In the genomic region with DNA sequence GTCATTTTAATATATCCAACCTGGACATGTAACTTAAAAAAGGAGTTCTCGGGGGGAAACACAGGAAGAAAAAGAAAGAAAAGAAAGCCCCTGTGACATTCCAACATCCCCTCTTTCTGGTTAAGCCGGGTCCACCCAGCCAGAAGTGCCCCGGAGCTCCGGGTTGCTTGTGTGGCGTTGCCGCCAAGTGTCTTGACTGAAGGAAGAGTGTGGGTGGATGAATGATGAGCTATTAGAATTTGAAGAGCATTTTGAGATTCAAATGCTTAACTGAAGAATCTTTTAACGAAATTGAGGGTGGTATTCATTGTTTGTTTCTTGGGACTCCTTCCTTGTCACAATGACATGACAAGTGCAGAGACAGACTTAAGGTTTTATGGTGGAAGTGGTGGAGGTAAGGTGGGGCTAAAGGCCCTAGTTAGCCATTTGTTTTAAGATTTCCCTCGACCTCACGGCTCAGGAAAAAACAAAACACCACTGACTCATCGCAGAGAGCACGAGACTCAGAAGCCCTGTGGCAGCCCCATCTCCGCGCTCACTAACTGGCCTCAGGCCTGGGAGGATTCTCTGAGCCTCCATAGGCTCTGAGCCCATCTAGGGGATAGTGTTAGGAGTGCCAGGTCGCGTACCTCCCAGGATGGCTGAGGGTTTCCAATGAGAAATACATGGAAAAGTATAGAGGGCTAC, we compare ENCODE assay signal across 9 cellular contexts. TPM values are rescaled to one million over a fixed set of nuclear protein-coding genes. Genes with fewer than 3 reads are reported as not detected.
A peak's percentile ranks its signal among the peaks of the same experiment; 100 is the strongest.
DNase-seq lines count a peak whose midpoint lies in the region; ATAC-seq and TF ChIP-seq lines count a peak whose summit lies in the region.
"Had no signal": no experiment of that assay in that cellular context is flagged by ENCODE, and none has a peak within 500 bp of the region (broad histone marks: within the 10 kb centered on the region; RNA-seq: fewer than 3 reads in every experiment).

No MANE protein-coding gene starts in this region.

- peaks cover 31% of the 10 kb centered on the region for H3K4me1 ChIP-seq in GM23338 (ENCODE audit: insufficient read depth)
- H3K4me1 ChIP-seq in sigmoid colon, result peaks cover 0 to 36% (median 25%) of the 10 kb centered on the region in 4 donors

- in situ Hi-C loops in KBM-7 (cut with MboI; ENCODE audit: low pct_unique_long_range_greater_than_20kb, low sequenced_read_pairs), result no loop called here

- peaks cover 24% of the 10 kb centered on the region for H3K79me2 ChIP-seq in GM23338 (replicated peaks; ENCODE audit: insufficient read depth)

- H3K27ac ChIP-seq in GM23338 (ENCODE audit: low read depth) (no peak overlapping the region), sigmoid colon (peak overlapping the region; percentile 91 to 97 (median 96))
- H3K27ac ChIP-seq: VCaP had no signal

- no peaks in the 10 kb centered on the region for H3K9me3 ChIP-seq in sigmoid colon

- intact Hi-C loops in activated B cell treated with CpG ODN at 0.5 μM for 24 hours (cut with micrococcal nuclease) (no loop called here), sigmoid colon (cut with DNase I) (loop anchor here (2.0 to 10.0 kb wide), 6 partner anchors 24 to 593 kb away; partner anchors contain the start of gene INHBA)

- no peaks in the 10 kb centered on the region for H4K20me1 ChIP-seq in GM23338 (replicated peaks; ENCODE audit: insufficient read depth)

- no peaks in the 10 kb centered on the region; the same call in 2 of the 3 replicates for H3K36me3 Mint-ChIP-seq in GM23338 (ENCODE audit: low read depth)
- H3K36me3 Mint-ChIP-seq in activated B cell treated with CpG ODN at 0.5 μM for 24 hours (ENCODE audit: low read depth), result no peaks in the 10 kb centered on the region

- no peak for TF ChIP-seq POLR2A in sigmoid colon (IDR thresholded peaks at IDR 0.05)

- no peaks in the 10 kb centered on the region for H3K36me3 ChIP-seq in GM23338 (ENCODE audit: insufficient read depth)
- no peaks in the 10 kb centered on the region for H3K36me3 ChIP-seq in sigmoid colon

- POLR2A ChIA-PET in activated B cell treated with CpG ODN at 0.5 μM for 24 hours (lab: Charles Lee), result no interaction called here

- H3K4me1 Mint-ChIP-seq in GM23338, result peaks cover 45% of the 10 kb centered on the region
- peaks cover 20% of the 10 kb centered on the region for H3K4me1 Mint-ChIP-seq in activated B cell treated with CpG ODN at 0.5 μM for 24 hours

- ATAC-seq in GM23338 (peak; percentile 41), activated B cell treated with CpG ODN at 0.5 μM for 24 hours (ENCODE audit: low read depth) (no peak), GM18868 (IDR thresholded peaks at IDR 0.05; ENCODE audit: unreplicated experiment) (no peak)

- H3K27me3 ChIP-seq in GM23338 (ENCODE audit: insufficient read depth), result peaks cover 45% of the 10 kb centered on the region
- no peaks in the 10 kb centered on the region for H3K27me3 ChIP-seq in sigmoid colon

- H3K4me3 ChIP-seq in GM23338 (peak overlapping the region; percentile 82), sigmoid colon (peak overlapping the region in 3 of 4 donors; percentile 67 to 88 (median 86))

- H3K27ac Mint-ChIP-seq in GM23338 (peak overlapping the region; percentile 91; the same call in 1 of the 2 replicates), activated B cell treated with CpG ODN at 0.5 μM for 24 hours (no peak overlapping the region)

- H2AFZ ChIP-seq in GM23338, result peak overlapping the region; percentile 86

- TF ChIP-seq EP300 in sigmoid colon (IDR thresholded peaks at IDR 0.05), result no peak

- no peaks in the 10 kb centered on the region for H3K9me2 ChIP-seq in GM23338 (ENCODE audit: insufficient read depth)

- peak; percentile 51 for DNase-seq in GM23338 (ENCODE audit: low spot score)
- DNase-seq in activated B cell treated with CpG ODN at 0.5 μM for 24 hours, result no peak
- peak; percentile 40 for DNase-seq in glomerular visceral epithelial cell (ENCODE audit: extremely low spot score)
- DNase-seq in sigmoid colon, result peak; percentile 85
- DNase-seq in NAMALWA (ENCODE audit: low spot score), result no peak
- DNase-seq in KBM-7, result no peak
- no peak for DNase-seq in NCI-H1694 (lab: John Stamatoyannopoulos, UW)

- H3K4me3 Mint-ChIP-seq in GM23338 (peak overlapping the region; percentile 95), activated B cell treated with CpG ODN at 0.5 μM for 24 hours (peak overlapping the region; percentile 78)

- peaks cover 28% of the 10 kb centered on the region for H3K27me3 Mint-ChIP-seq in GM23338 (ENCODE audit: insufficient read depth, low read depth, poor library complexity)
- peaks cover 48% of the 10 kb centered on the region for H3K27me3 Mint-ChIP-seq in activated B cell treated with CpG ODN at 0.5 μM for 24 hours

- H3K4me2 ChIP-seq in GM23338, result peak overlapping the region; percentile 98

- H3K9me3 Mint-ChIP-seq in GM23338 (no peaks in the 10 kb centered on the region; the same call in 2 of the 3 replicates), activated B cell treated with CpG ODN at 0.5 μM for 24 hours (no peaks in the 10 kb centered on the region)

- no peaks in the 10 kb centered on the region; the same call in 1 of the 2 replicates for H3F3A ChIP-seq in GM23338 (replicated peaks; ENCODE audit: low read depth)

- WGBS in sigmoid colon, 2 donors, result 48 to 55% methylated on average over 15 of the region's 15 CpGs

- TF ChIP-seq CTCF in GM23338 (conservative IDR thresholded peaks at IDR 0.05; ENCODE audit: low read depth in 2 of 2) (0 out of 4 replicates have a peak, but pooled peaks of 1 of the 2 experiments have one; percentile 5), activated B cell treated with CpG ODN at 0.5 μM for 24 hours (IDR thresholded peaks at IDR 0.05) (no peak), sigmoid colon (IDR thresholded peaks at IDR 0.05) (no peak)

- CTCF ChIA-PET in activated B cell treated with CpG ODN at 0.5 μM for 24 hours (lab: Charles Lee), result no interaction called here

TF ChIP-seq in GM23338, 12 proteins besides CTCF, POLR2A, EP300 and RAD21 (continues in another document):
- TF ChIP-seq ZNF331 (CRISPR knock-in tag; IDR thresholded peaks at IDR 0.05; ENCODE audit: low read depth) (no peak), POLR2AphosphoS5 (IDR thresholded peaks at IDR 0.05; ENCODE audit: low read depth) (no peak), ZNF462 (CRISPR knock-in tag; IDR thresholded peaks at IDR 0.05) (no peak), ZNF114 (CRISPR knock-in tag; IDR thresholded peaks at IDR 0.05) (no peak)

RNA-seq across cellular contexts. Expression of gene GLI3, which starts 1.8 kb away (rescaled TPM):
- 17.0 and 17.9 TPM in 2 replicates for total RNA-seq in GM23338 (2014; rRNA removed; shearing (Covaris generic))
- polyA plus RNA-seq in GM23338 (2016; fragmentation: Nextera tagmentation; extraction: Ambion mirVana) (16.1 and 23.5 TPM in 2 replicates), sigmoid colon (1 to 10 TPM in 2 of 3 donors, under 1 TPM in 1; 0.23 to 3.6 (median 1.2) TPM)
- total RNA-seq in activated B cell treated with CpG ODN at 0.5 μM for 24 hours (not detected in 2 replicates), sigmoid colon (10 to 100 TPM; 17.2 to 31.6 (median 18.9) TPM)

Comparison
In these comparisons a context has a peak if more than half of its experiments do, and no peak if none do; other contexts are left out.
1. DNase-seq: peak in GM23338 (single experiment), glomerular visceral epithelial cell (single experiment) and sigmoid colon (single experiment); none in activated B cell treated with CpG ODN at 0.5 μM for 24 hours (single experiment), NAMALWA (single experiment), KBM-7 (single experiment) and NCI-H1694 (single experiment).
2. RNA of gene GLI3, which starts 1.8 kb away (total RNA-seq): 17.2 to 31.6 TPM in sigmoid colon and 17.0 to 17.9 TPM in GM23338; not detected in activated B cell treated with CpG ODN at 0.5 μM for 24 hours; every median in the first group is over 10 times any median in the second.